10 cellular contexts compared by ENCODE assay signal in genomic region chr6:170575250-170575649, GRCh38. TPM values are rescaled to one million over a fixed set of nuclear protein-coding genes. Genes with fewer than 3 reads are reported as not detected.
A peak's percentile ranks its signal among the peaks of the same experiment; 100 is the strongest.
DNase-seq lines count a peak whose midpoint lies in the region; ATAC-seq and TF ChIP-seq lines count a peak whose summit lies in the region.
"Had no signal": no experiment of that assay in that cellular context is flagged by ENCODE, and none has a peak within 500 bp of the region (broad histone marks: within the 10 kb centered on the region; RNA-seq: fewer than 3 reads in every experiment).

No MANE protein-coding gene starts in this region.

- DNase-seq in ACHN (peak; percentile 29), ELR (ENCODE audit: low read depth) (peak; percentile 34), PC-3 (peak; percentile 26), fibroblast of gingiva (ENCODE audit: low read depth) (peak; percentile 10)
- DNase-seq: NCI-H526, nucleus accumbens had no signal

- H3K4me3 Mint-ChIP-seq in activated T-helper 17 cell treated with anti-CD3 and anti-CD28 coated beads, Interleukin-2, amount 50 U/mL, for 72 hours = no peak overlapping the region

- TF ChIP-seq CTCF in PC-3 (conservative IDR thresholded peaks at IDR 0.05; ENCODE audit: low read depth, low read length) = peak; percentile 55

- H3K79me2 ChIP-seq in PC-3 (ENCODE audit: low read length) = no peaks in the 10 kb centered on the region

- no peaks in the 10 kb centered on the region for H3F3A ChIP-seq in PC-3 (ENCODE audit: low read length, unreplicated experiment)

- no peaks in the 10 kb centered on the region for H3K9me3 ChIP-seq in PC-3 (ENCODE audit: low read length)

- POLR2A ChIA-PET in PC-3 (lab: Charles Lee; ENCODE audit: unreplicated experiment) = no interaction called here

- no peaks in the 10 kb centered on the region for H3K9me3 Mint-ChIP-seq in activated T-helper 17 cell treated with anti-CD3 and anti-CD28 coated beads, Interleukin-2, amount 50 U/mL, for 72 hours

- no peak overlapping the region for H3K27ac ChIP-seq in PC-3 (ENCODE audit: low read length)

- intact Hi-C loops in PC-3 (cut with micrococcal nuclease) = no loop called here

- H3K4me3 ChIP-seq in PC-3 (ENCODE audit: low read length) = no peak overlapping the region

- peaks cover 11% of the 10 kb centered on the region; the same call in 1 of the 2 replicates for H3K36me3 ChIP-seq in PC-3 (ENCODE audit: low read depth, low read length)

- ATAC-seq in PC-3 (peak; percentile 66), GM18519 (IDR thresholded peaks at IDR 0.05; ENCODE audit: low FRiP score, unreplicated experiment) (no peak), HG03457 (IDR thresholded peaks at IDR 0.05; ENCODE audit: unreplicated experiment) (no peak), GM18868 (IDR thresholded peaks at IDR 0.05; ENCODE audit: unreplicated experiment) (no peak)
- no peak for ATAC-seq in activated T-helper 17 cell treated with anti-CD3 and anti-CD28 coated beads, Interleukin-2, amount 50 U/mL, for 72 hours (replicated peaks)

- no TSS peak for BruUV-seq in PC-3 (replicated peaks; lab: Mats Ljungman, UMichigan)

- in situ Hi-C loops in ACHN (cut with HindIII; ENCODE audit: low pct_ligation_motif_present, low pct_unique_long_range_greater_than_20kb, low sequenced_read_pairs) = no loop called here

- H3K4me1 Mint-ChIP-seq in activated T-helper 17 cell treated with anti-CD3 and anti-CD28 coated beads, Interleukin-2, amount 50 U/mL, for 72 hours = no peaks in the 10 kb centered on the region

- H3K9me2 ChIP-seq in PC-3 (replicated peaks; ENCODE audit: low read length) = no peaks in the 10 kb centered on the region

- H3K9ac ChIP-seq in PC-3 (ENCODE audit: low read length) = no peak overlapping the region

- no peaks in the 10 kb centered on the region for H3K27me3 ChIP-seq in PC-3 (ENCODE audit: low read length)

- peaks cover 100% of the 10 kb centered on the region for H3K36me3 Mint-ChIP-seq in activated T-helper 17 cell treated with anti-CD3 and anti-CD28 coated beads, Interleukin-2, amount 50 U/mL, for 72 hours (ENCODE audit: low read depth)

- no peak overlapping the region for H3K4me2 ChIP-seq in PC-3 (ENCODE audit: low read length)

- no peaks in the 10 kb centered on the region for H3K4me1 ChIP-seq in PC-3 (ENCODE audit: insufficient read depth, low read length)

- H3K27ac Mint-ChIP-seq in activated T-helper 17 cell treated with anti-CD3 and anti-CD28 coated beads, Interleukin-2, amount 50 U/mL, for 72 hours = no peak overlapping the region

- H2AFZ ChIP-seq in PC-3 (ENCODE audit: low read length) = no peak overlapping the region

- no peaks in the 10 kb centered on the region for H3K27me3 Mint-ChIP-seq in activated T-helper 17 cell treated with anti-CD3 and anti-CD28 coated beads, Interleukin-2, amount 50 U/mL, for 72 hours

- CTCF ChIA-PET in PC-3 (lab: Charles Lee) = no interaction called here

- no peaks in the 10 kb centered on the region for H4K20me1 ChIP-seq in PC-3 (ENCODE audit: low read length)

RNA-seq across cellular contexts. Expression of gene PDCD2, which starts 9.2 kb away (rescaled TPM):
- 77.2 and 95.4 TPM in 2 replicates for total RNA-seq in PC-3 (2014; rRNA removed)
- total RNA-seq in activated T-helper 17 cell treated with anti-CD3 and anti-CD28 coated beads, Interleukin-2, amount 50 U/mL, for 72 hours = 100 to 1,000 TPM in 1 of 2 donors, 10 to 100 TPM in 1; 61.3 to 128 TPM

RNA-seq across cellular contexts. Expression of gene TBP, which starts 21.1 kb away (rescaled TPM):
- total RNA-seq in PC-3 (2014; rRNA removed) = 12.8 and 15.7 TPM in 2 replicates
- total RNA-seq in activated T-helper 17 cell treated with anti-CD3 and anti-CD28 coated beads, Interleukin-2, amount 50 U/mL, for 72 hours = 10 to 100 TPM; 16.8 to 25.6 TPM

RNA-seq across cellular contexts. Expression of gene PSMB1, which starts 22.1 kb away (rescaled TPM):
- total RNA-seq in PC-3 (2014; rRNA removed) = 361 and 449 TPM in 2 replicates
- total RNA-seq in activated T-helper 17 cell treated with anti-CD3 and anti-CD28 coated beads, Interleukin-2, amount 50 U/mL, for 72 hours = 100 to 1,000 TPM; 183 to 201 TPM
